In genomic region chr16:30378236-30379164, GRCh38 we compare ENCODE assay signal across 8 cellular contexts. TPM values are rescaled to one million over a fixed set of nuclear protein-coding genes. Genes with fewer than 3 reads are reported as not detected.
A peak's percentile ranks its signal among the peaks of the same experiment; 100 is the strongest.
DNase-seq lines count a peak whose midpoint lies in the region; ATAC-seq, FAIRE-seq and TF ChIP-seq lines count a peak whose summit lies in the region.

No MANE protein-coding gene starts in this region.

- no peaks in the 10 kb centered on the region for H3K79me2 ChIP-seq in H1 (ENCODE audit: control insufficient read depth in 1 of 2, insufficient read depth in 2 of 2, low read length in 2 of 2)

- peaks cover 10% of the 10 kb centered on the region for H3K23me2 ChIP-seq in H1 (ENCODE audit: low read depth, low read length)

- peak overlapping the region; percentile 99 for H3K18ac ChIP-seq in H1 (ENCODE audit: extremely low read depth, low read length)

- no peaks in the 10 kb centered on the region for H3K27me3 Mint-ChIP-seq in Caco-2 (ENCODE audit: insufficient read depth, unreplicated experiment)
- H3K27me3 Mint-ChIP-seq in activated CD8-positive, alpha-beta memory T cell treated with anti-CD3 and anti-CD28 coated beads, Interleukin-2, amount 10 ng/mL, durations not matched to agents 7 days and 5 days: no peaks in the 10 kb centered on the region

- no peak for TF ChIP-seq RAD21 in H1 (IDR thresholded peaks at IDR 0.05 in 1 of 2, conservative IDR thresholded peaks at IDR 0.05 in 1 of 2; ENCODE audit: low read depth in 2 of 2, low read length in 2 of 2)

- POLR2A ChIA-PET in Caco-2 (lab: Charles Lee): interaction anchor here (0.6 kb wide), 2 partner anchors 23 to 39 kb away, joined by 3 to 4 read pairs; no protein-coding TSS in a partner anchor
- POLR2A ChIA-PET in H1 (lab: Charles Lee; ENCODE audit: partially characterized antibody): interaction anchor here (0.6 to 13.6 kb wide), 6 partner anchors 9 to 279 kb away, joined by 3 to 151 read pairs (median 4); partner anchors contain the start of genes CD2BP2, ZNF48 and ZNF771

- no peaks in the 10 kb centered on the region for H3K9me3 Mint-ChIP-seq in Caco-2 (ENCODE audit: unreplicated experiment)
- H3K9me3 Mint-ChIP-seq in activated CD8-positive, alpha-beta memory T cell treated with anti-CD3 and anti-CD28 coated beads, Interleukin-2, amount 10 ng/mL, durations not matched to agents 7 days and 5 days (ENCODE audit: low read depth): no peaks in the 10 kb centered on the region

- H3K4me3 ChIP-seq in Caco-2 (ENCODE audit: low read depth, low read length): peak overlapping the region; percentile 79
- H3K4me3 ChIP-seq in H1 (ENCODE audit: extremely low read depth in 1 of 4, insufficient read depth in 2 of 4, low read depth in 3 of 4, low read length in 4 of 4): peak overlapping the region; percentile 70 to 88 (median 82)
- H3K4me3 ChIP-seq in mesodermal cell (ENCODE audit: extremely low read depth, insufficient read depth, low read length, poor library complexity, severe bottlenecking): peak overlapping the region; percentile 72

- H4K91ac ChIP-seq in H1 (replicated peaks; ENCODE audit: insufficient read length, low read length): peak overlapping the region; percentile 79

- H3K27me3 ChIP-seq in Caco-2 (replicated peaks; ENCODE audit: control insufficient read depth, insufficient read depth, low read length): no peaks in the 10 kb centered on the region
- no peaks in the 10 kb centered on the region for H3K27me3 ChIP-seq in H1 (replicated peaks in 1 of 4; ENCODE audit: control insufficient read depth in 3 of 4, extremely low read depth in 1 of 4, insufficient read depth in 3 of 4, low read length in 3 of 4)

- peak overlapping the region; percentile 98 for H3K27ac Mint-ChIP-seq in Caco-2 (ENCODE audit: unreplicated experiment)
- peak overlapping the region; percentile 100 for H3K27ac Mint-ChIP-seq in activated CD8-positive, alpha-beta memory T cell treated with anti-CD3 and anti-CD28 coated beads, Interleukin-2, amount 10 ng/mL, durations not matched to agents 7 days and 5 days

- H3K79me1 ChIP-seq in H1 (ENCODE audit: low read depth, low read length): no peaks in the 10 kb centered on the region

- H3K23ac ChIP-seq in H1 (ENCODE audit: insufficient read length): no peak overlapping the region

- peak overlapping the region; percentile 89 for H3K56ac ChIP-seq in H1 (replicated peaks; ENCODE audit: insufficient read length, low read depth, low read length)

- H4K8ac ChIP-seq in H1 (ENCODE audit: extremely low read depth, insufficient read depth, low read length): peak overlapping the region; percentile 94

- intact Hi-C loops in Caco-2 (cut with micrococcal nuclease; ENCODE audit: unreplicated experiment): loop anchor here (1.0 to 2.0 kb wide), 3 partner anchors 16 to 314 kb away; partner anchors contain the start of genes ALDOA and ZNF48

- BruUV-seq in Caco-2 (replicated peaks; lab: Mats Ljungman, UMichigan): no TSS peak

- WGBS in H1 (ENCODE audit: extremely low coverage in 1 of 2, insufficient coverage in 1 of 2, insufficient read length in 1 of 2, insufficient replicate concordance in 2 of 2, low coverage in 1 of 2, low lambda C conversion rate in 2 of 2, missing lambda C conversion rate in 1 of 2), 2 experiments: 2% methylated on average over 44 of the region's 68 CpGs; no CpG with 5 or more reads in 1 of the 2 experiments
- WGBS in mesodermal cell (ENCODE audit: insufficient coverage in 2 of 2), 2 experiments: 0% methylated on average over 55 to 62 of the region's 68 CpGs

- H2AFZ ChIP-seq in H1 (ENCODE audit: low read length): peak overlapping the region; percentile 48; the same call in 1 of the 2 replicates

- H2BK120ac ChIP-seq in H1 (replicated peaks; ENCODE audit: low read depth, low read length): peak overlapping the region; percentile 24

- peak overlapping the region; percentile 80 to 98 for H3K4me2 ChIP-seq in H1 (ENCODE audit: insufficient read depth in 1 of 2, low read depth in 2 of 2, low read length in 2 of 2)

- peak; percentile 29 to 64; a peak in 2 of 3 replicates for TF ChIP-seq POLR2A in H1 (IDR thresholded peaks at IDR 0.05; ENCODE audit: control extremely low read depth in 1 of 2, low read depth in 2 of 2, low read length in 2 of 2)

- DNase-seq in Caco-2: peak; percentile 97 to 98
- peak; percentile 95 for DNase-seq in HT1080 (ENCODE audit: low read depth)
- DNase-seq in NOMO-1 (lab: John Stamatoyannopoulos, UW; ENCODE audit: unreplicated experiment in 2 of 2): peak; percentile 94 to 95
- DNase-seq in activated CD8-positive, alpha-beta memory T cell treated with anti-CD3 and anti-CD28 coated beads, Interleukin-2, amount 10 ng/mL, durations not matched to agents 7 days and 5 days: peak; percentile 99
- peak; percentile 92 to 99 for DNase-seq in H1 (ENCODE audit: low read depth in 1 of 2, low spot score in 2 of 2)
- DNase-seq in stimulated activated CD8-positive, alpha-beta memory T cell treated with anti-CD3 and anti-CD28 coated beads, Interleukin-15, amount 100 ng/mL, for 24 hours (ENCODE audit: low read depth): peak; percentile 99

- H4K5ac ChIP-seq in H1 (ENCODE audit: insufficient read length, low read depth, low read length): peak overlapping the region; percentile 97

- no peak overlapping the region for H2AK5ac ChIP-seq in H1 (ENCODE audit: low read depth, low read length)

- peak overlapping the region; percentile 85 for H3K4ac ChIP-seq in H1 (replicated peaks; ENCODE audit: insufficient read length, low read depth, low read length)

- H3K4me3 Mint-ChIP-seq in Caco-2 (ENCODE audit: unreplicated experiment): peak overlapping the region; percentile 87
- H3K4me3 Mint-ChIP-seq in activated CD8-positive, alpha-beta memory T cell treated with anti-CD3 and anti-CD28 coated beads, Interleukin-2, amount 10 ng/mL, durations not matched to agents 7 days and 5 days: peak overlapping the region; percentile 88

- H2BK12ac ChIP-seq in H1 (ENCODE audit: low read depth, low read length): no peak overlapping the region

- H3K27ac ChIP-seq in H1 (ENCODE audit: low read depth, low read length) (peak overlapping the region; percentile 92), mesodermal cell (ENCODE audit: low read depth, low read length, severe bottlenecking) (peak overlapping the region; percentile 100)

- no peak overlapping the region for H2BK15ac ChIP-seq in H1 (ENCODE audit: low read length)

- H2BK20ac ChIP-seq in H1 (ENCODE audit: low read length): no peak overlapping the region

- H3K36me3 ChIP-seq in Caco-2 (ENCODE audit: control insufficient read depth, insufficient read depth, low read length) (no peaks in the 10 kb centered on the region), H1 (ENCODE audit: control insufficient read depth in 2 of 4, insufficient read depth in 4 of 4, low read length in 3 of 4) (no peaks in the 10 kb centered on the region), mesodermal cell (ENCODE audit: control insufficient read depth, insufficient read depth, low read length) (peaks cover 8% of the 10 kb centered on the region)

- peak overlapping the region; percentile 58 for H3K14ac ChIP-seq in H1 (ENCODE audit: insufficient read length)

- FAIRE-seq in H1 (lab: Jason Lieb, UNC): no peak

- H3K9ac ChIP-seq in H1 (replicated peaks in 1 of 4; ENCODE audit: extremely low read depth in 1 of 4, low read depth in 3 of 4, low read length in 3 of 4): peak overlapping the region in 3 of 4 experiments; percentile 77 to 84 (median 81); a peak in 6 of 7 replicates

- peaks cover 26% of the 10 kb centered on the region for H3K36me3 Mint-ChIP-seq in Caco-2 (ENCODE audit: insufficient read depth, unreplicated experiment)
- H3K36me3 Mint-ChIP-seq in activated CD8-positive, alpha-beta memory T cell treated with anti-CD3 and anti-CD28 coated beads, Interleukin-2, amount 10 ng/mL, durations not matched to agents 7 days and 5 days: peaks cover 19% of the 10 kb centered on the region

- ATAC-seq in GM21367 (IDR thresholded peaks at IDR 0.05; ENCODE audit: unreplicated experiment): peak; percentile 72
- ATAC-seq in activated CD8-positive, alpha-beta memory T cell treated with anti-CD3 and anti-CD28 coated beads, Interleukin-2, amount 10 ng/mL, durations not matched to agents 7 days and 5 days: peak; percentile 87

- TF ChIP-seq CTCF in Caco-2 (IDR thresholded peaks at IDR 0.05; ENCODE audit: insufficient read depth in 1 of 2, low read depth in 1 of 2, low read length in 1 of 2, severe bottlenecking in 1 of 2, unreplicated experiment in 1 of 2): no peak
- no peak for TF ChIP-seq CTCF in H1 (IDR thresholded peaks at IDR 0.05; ENCODE audit: control extremely low read depth in 1 of 3, insufficient read depth in 1 of 3, low read depth in 1 of 3, low read length in 3 of 3)

- peaks cover 13% of the 10 kb centered on the region for H3K4me1 Mint-ChIP-seq in Caco-2 (ENCODE audit: low read depth, unreplicated experiment)
- H3K4me1 Mint-ChIP-seq in activated CD8-positive, alpha-beta memory T cell treated with anti-CD3 and anti-CD28 coated beads, Interleukin-2, amount 10 ng/mL, durations not matched to agents 7 days and 5 days: peaks cover 45% of the 10 kb centered on the region

- H3K4me1 ChIP-seq in Caco-2: peaks cover 18% of the 10 kb centered on the region
- peaks cover 0 to 9% (median 5%) of the 10 kb centered on the region in 4 experiments; a peak in 5 of 7 replicates for H3K4me1 ChIP-seq in H1 (replicated peaks in 1 of 4; ENCODE audit: control insufficient read depth in 3 of 4, insufficient read depth in 4 of 4, low read length in 3 of 4)
- peaks cover 22% of the 10 kb centered on the region for H3K4me1 ChIP-seq in mesodermal cell (ENCODE audit: control insufficient read depth, insufficient read depth, low read length, poor library complexity, severe bottlenecking)

- H2BK5ac ChIP-seq in H1 (ENCODE audit: low read depth, low read length): peak overlapping the region; percentile 66

- no peaks in the 10 kb centered on the region for H4K20me1 ChIP-seq in H1 (replicated peaks in 1 of 2; ENCODE audit: control insufficient read depth in 1 of 2, insufficient read depth in 2 of 2, low read length in 2 of 2)

- no peak for TF ChIP-seq EP300 in H1 (IDR thresholded peaks at IDR 0.05; ENCODE audit: borderline replicate concordance in 1 of 2, low read depth in 2 of 2, low read length in 2 of 2)

- H3K9me3 ChIP-seq in Caco-2 (no peaks in the 10 kb centered on the region), H1 (ENCODE audit: insufficient read depth in 2 of 2, low read depth in 1 of 2, low read length in 1 of 2) (no peaks in the 10 kb centered on the region), mesodermal cell (ENCODE audit: control insufficient read depth, low read length) (no peaks in the 10 kb centered on the region)

- CTCF ChIA-PET in Caco-2 (lab: Charles Lee): interaction anchor here (0.6 to 1.4 kb wide), 2 partner anchors 16 to 266 kb away, joined by 3 to 7 read pairs; partner anchors contain the start of gene ZNF48
- CTCF ChIA-PET in activated CD8-positive, alpha-beta memory T cell treated with anti-CD3 and anti-CD28 coated beads, Interleukin-2, amount 10 ng/mL, durations not matched to agents 7 days and 5 days (lab: Charles Lee): interaction anchor here (0.6 to 1.3 kb wide), 6 partner anchors 21 to 247 kb away, joined by 3 to 9 read pairs (median 4); partner anchors contain the start of gene ZNF771
- CTCF ChIA-PET in H1 (lab: Charles Lee; ENCODE audit: partially characterized antibody): interaction anchor here (0.6 to 2.3 kb wide), 3 partner anchors 16 to 29 kb away, joined by 3 to 4 read pairs (median 3); partner anchors contain the start of genes ZNF48 and ZNF771

RNA-seq across cellular contexts. Expression of gene SEPTIN1, which starts 3.9 kb away (rescaled TPM):
- 0.21 and 0.34 TPM in 2 replicates for total RNA-seq in Caco-2 (2022)
- total RNA-seq in HT1080 (2014; rRNA removed; shearing (Covaris generic)): 0.26 and 0.43 TPM in 2 replicates
- 0.44 and 0.70 TPM in 2 replicates for polyA plus RNA-seq in HT1080 (2015; cell fraction: cytosol; rRNA removed)
- polyA plus RNA-seq in HT1080 (2015; cell fraction: nucleus; rRNA removed): 0.10 and 0.18 TPM in 2 replicates
- 100 to 1,000 TPM; 259 to 278 TPM for total RNA-seq in activated CD8-positive, alpha-beta memory T cell treated with anti-CD3 and anti-CD28 coated beads, Interleukin-2, amount 10 ng/mL, durations not matched to agents 7 days and 5 days
- 0.84 and 1.4 TPM in 2 replicates for total RNA-seq in H1 (2021; fragmentation: NEBNext Ultra II Directional; extraction: Animal tissue kit (Norgen Biotek cat#: 25700))
- polyA plus RNA-seq in H1 (2011; rRNA removed): 0.24 and 0.57 TPM in 2 replicates
- 0.70 TPM for polyA plus RNA-seq in H1 (2011; cell fraction: cytosol; rRNA removed)
- polyA plus RNA-seq in H1 (2011; cell fraction: nucleus; rRNA removed): 0.83 TPM
- polyA plus RNA-seq in H1 (2012, experiment 1 of 2): 1.1 to 2.7 TPM (median 1.3 TPM) in 4 replicates
- 0.73 TPM for polyA plus RNA-seq in H1 (2012, experiment 2 of 2)
- polyA plus RNA-seq in H1 (2013, experiment 1 of 2): 1.5 TPM
- polyA plus RNA-seq in H1 (2013, experiment 2 of 2): 1.5 TPM
- not detected in 2 replicates for polyA minus RNA-seq in H1 (2011; rRNA and poly(A)+ RNA removed)
- polyA minus RNA-seq in H1 (2011; cell fraction: cytosol; rRNA and poly(A)+ RNA removed): not detected
- polyA minus RNA-seq in H1 (2011; cell fraction: nucleus; rRNA and poly(A)+ RNA removed): not detected
- polyA plus RNA-seq in mesodermal cell (2013, experiment 1 of 2): 1.6 TPM
- 2.2 TPM for polyA plus RNA-seq in mesodermal cell (2013, experiment 2 of 2)

RNA-seq across cellular contexts. Expression of gene MYL11, which starts 3.9 kb away (rescaled TPM):
- total RNA-seq in Caco-2 (2022): 2.7 and 2.9 TPM in 2 replicates
- not detected in 2 replicates for total RNA-seq in HT1080 (2014; rRNA removed; shearing (Covaris generic))
- polyA plus RNA-seq in HT1080 (2015; cell fraction: cytosol; rRNA removed): not detected in 2 replicates
- polyA plus RNA-seq in HT1080 (2015; cell fraction: nucleus; rRNA removed): not detected in 2 replicates
- total RNA-seq in activated CD8-positive, alpha-beta memory T cell treated with anti-CD3 and anti-CD28 coated beads, Interleukin-2, amount 10 ng/mL, durations not matched to agents 7 days and 5 days: 1 to 10 TPM in 1 of 2 experiments, not detected in 1; 1.0 TPM
- 1.2 TPM in 1 of 2 replicates, not detected in the other for total RNA-seq in H1 (2021; fragmentation: NEBNext Ultra II Directional; extraction: Animal tissue kit (Norgen Biotek cat#: 25700))
- 1.4 and 1.5 TPM in 2 replicates for polyA plus RNA-seq in H1 (2011; rRNA removed)
- polyA plus RNA-seq in H1 (2011; cell fraction: cytosol; rRNA removed): 0.98 TPM
- 0.33 TPM for polyA plus RNA-seq in H1 (2011; cell fraction: nucleus; rRNA removed)
- 0.59 to 4.0 TPM (median 2.1 TPM) in 4 replicates for polyA plus RNA-seq in H1 (2012, experiment 1 of 2)
- polyA plus RNA-seq in H1 (2012, experiment 2 of 2): 4.7 TPM
- polyA plus RNA-seq in H1 (2013, experiment 1 of 2): 2.7 TPM
- polyA plus RNA-seq in H1 (2013, experiment 2 of 2): 4.0 TPM
- polyA minus RNA-seq in H1 (2011; rRNA and poly(A)+ RNA removed): 0.44 and 0.73 TPM in 2 replicates
- not detected for polyA minus RNA-seq in H1 (2011; cell fraction: cytosol; rRNA and poly(A)+ RNA removed)
- polyA minus RNA-seq in H1 (2011; cell fraction: nucleus; rRNA and poly(A)+ RNA removed): not detected
- polyA plus RNA-seq in mesodermal cell (2013, experiment 1 of 2): 0.92 TPM
- polyA plus RNA-seq in mesodermal cell (2013, experiment 2 of 2): 1.0 TPM

RNA-seq across cellular contexts. Expression of gene TBC1D10B, which starts 8.2 kb away (rescaled TPM):
- total RNA-seq in Caco-2 (2022): 36.9 and 40.5 TPM in 2 replicates
- 33.4 and 37.2 TPM in 2 replicates for total RNA-seq in HT1080 (2014; rRNA removed; shearing (Covaris generic))
- 23.5 and 26.7 TPM in 2 replicates for polyA plus RNA-seq in HT1080 (2015; cell fraction: cytosol; rRNA removed)
- polyA plus RNA-seq in HT1080 (2015; cell fraction: nucleus; rRNA removed): 28.4 and 32.3 TPM in 2 replicates
- 10 to 100 TPM; 84.1 to 87.3 TPM for total RNA-seq in activated CD8-positive, alpha-beta memory T cell treated with anti-CD3 and anti-CD28 coated beads, Interleukin-2, amount 10 ng/mL, durations not matched to agents 7 days and 5 days
- total RNA-seq in H1 (2021; fragmentation: NEBNext Ultra II Directional; extraction: Animal tissue kit (Norgen Biotek cat#: 25700)): 28.6 and 29.4 TPM in 2 replicates
- 15.4 and 22.1 TPM in 2 replicates for polyA plus RNA-seq in H1 (2011; rRNA removed)
- 14.2 TPM for polyA plus RNA-seq in H1 (2011; cell fraction: cytosol; rRNA removed)
- 23.6 TPM for polyA plus RNA-seq in H1 (2011; cell fraction: nucleus; rRNA removed)
- 23.8 to 27.5 TPM (median 24.9 TPM) in 4 replicates for polyA plus RNA-seq in H1 (2012, experiment 1 of 2)
- 24.2 TPM for polyA plus RNA-seq in H1 (2012, experiment 2 of 2)
- 15.4 TPM for polyA plus RNA-seq in H1 (2013, experiment 1 of 2)
- 14.1 TPM for polyA plus RNA-seq in H1 (2013, experiment 2 of 2)
- 10.9 and 17.3 TPM in 2 replicates for polyA minus RNA-seq in H1 (2011; rRNA and poly(A)+ RNA removed)
- polyA minus RNA-seq in H1 (2011; cell fraction: cytosol; rRNA and poly(A)+ RNA removed): 14.0 TPM
- 11.5 TPM for polyA minus RNA-seq in H1 (2011; cell fraction: nucleus; rRNA and poly(A)+ RNA removed)
- polyA plus RNA-seq in mesodermal cell (2013, experiment 1 of 2): 29.0 TPM
- 24.5 TPM for polyA plus RNA-seq in mesodermal cell (2013, experiment 2 of 2)

RNA-seq across cellular contexts. Expression of gene ZNF48, which starts 16.7 kb away (rescaled TPM):
- 12.8 and 13.4 TPM in 2 replicates for total RNA-seq in Caco-2 (2022)
- total RNA-seq in HT1080 (2014; rRNA removed; shearing (Covaris generic)): 12.2 and 13.6 TPM in 2 replicates
- 6.2 and 7.2 TPM in 2 replicates for polyA plus RNA-seq in HT1080 (2015; cell fraction: cytosol; rRNA removed)
- 5.6 and 8.1 TPM in 2 replicates for polyA plus RNA-seq in HT1080 (2015; cell fraction: nucleus; rRNA removed)
- total RNA-seq in activated CD8-positive, alpha-beta memory T cell treated with anti-CD3 and anti-CD28 coated beads, Interleukin-2, amount 10 ng/mL, durations not matched to agents 7 days and 5 days: 10 to 100 TPM; 13.7 to 15.6 TPM
- total RNA-seq in H1 (2021; fragmentation: NEBNext Ultra II Directional; extraction: Animal tissue kit (Norgen Biotek cat#: 25700)): 40.6 and 41.2 TPM in 2 replicates
- 30.4 and 39.6 TPM in 2 replicates for polyA plus RNA-seq in H1 (2011; rRNA removed)
- polyA plus RNA-seq in H1 (2011; cell fraction: cytosol; rRNA removed): 27.3 TPM
- 30.8 TPM for polyA plus RNA-seq in H1 (2011; cell fraction: nucleus; rRNA removed)
- 30.8 to 36.4 TPM (median 33.0 TPM) in 4 replicates for polyA plus RNA-seq in H1 (2012, experiment 1 of 2)
- polyA plus RNA-seq in H1 (2012, experiment 2 of 2): 36.2 TPM
- polyA plus RNA-seq in H1 (2013, experiment 1 of 2): 19.0 TPM
- 18.2 TPM for polyA plus RNA-seq in H1 (2013, experiment 2 of 2)
- 23.0 and 24.8 TPM in 2 replicates for polyA minus RNA-seq in H1 (2011; rRNA and poly(A)+ RNA removed)
- 20.8 TPM for polyA minus RNA-seq in H1 (2011; cell fraction: cytosol; rRNA and poly(A)+ RNA removed)
- 25.9 TPM for polyA minus RNA-seq in H1 (2011; cell fraction: nucleus; rRNA and poly(A)+ RNA removed)
- 18.9 TPM for polyA plus RNA-seq in mesodermal cell (2013, experiment 1 of 2)
- polyA plus RNA-seq in mesodermal cell (2013, experiment 2 of 2): 14.7 TPM

RNA-seq across cellular contexts. Expression of gene CD2BP2, which starts 23.4 kb away (rescaled TPM):
- 50.1 and 51.8 TPM in 2 replicates for total RNA-seq in Caco-2 (2022)
- total RNA-seq in HT1080 (2014; rRNA removed; shearing (Covaris generic)): 70.0 and 77.7 TPM in 2 replicates
- 49.8 and 54.3 TPM in 2 replicates for polyA plus RNA-seq in HT1080 (2015; cell fraction: cytosol; rRNA removed)
- polyA plus RNA-seq in HT1080 (2015; cell fraction: nucleus; rRNA removed): 107 and 109 TPM in 2 replicates
- 10 to 100 TPM; 70.0 to 94.9 TPM for total RNA-seq in activated CD8-positive, alpha-beta memory T cell treated with anti-CD3 and anti-CD28 coated beads, Interleukin-2, amount 10 ng/mL, durations not matched to agents 7 days and 5 days
- total RNA-seq in H1 (2021; fragmentation: NEBNext Ultra II Directional; extraction: Animal tissue kit (Norgen Biotek cat#: 25700)): 55.3 and 55.4 TPM in 2 replicates
- polyA plus RNA-seq in H1 (2011; rRNA removed): 22.4 and 30.4 TPM in 2 replicates
- polyA plus RNA-seq in H1 (2011; cell fraction: cytosol; rRNA removed): 41.3 TPM
- 88.6 TPM for polyA plus RNA-seq in H1 (2011; cell fraction: nucleus; rRNA removed)
- polyA plus RNA-seq in H1 (2012, experiment 1 of 2): 44.2 to 48.1 TPM (median 46.0 TPM) in 4 replicates
- 36.3 TPM for polyA plus RNA-seq in H1 (2012, experiment 2 of 2)
- 22.9 TPM for polyA plus RNA-seq in H1 (2013, experiment 1 of 2)
- 22.8 TPM for polyA plus RNA-seq in H1 (2013, experiment 2 of 2)
- 31.4 and 35.3 TPM in 2 replicates for polyA minus RNA-seq in H1 (2011; rRNA and poly(A)+ RNA removed)
- polyA minus RNA-seq in H1 (2011; cell fraction: cytosol; rRNA and poly(A)+ RNA removed): 19.1 TPM
- 24.0 TPM for polyA minus RNA-seq in H1 (2011; cell fraction: nucleus; rRNA and poly(A)+ RNA removed)
- 30.5 TPM for polyA plus RNA-seq in mesodermal cell (2013, experiment 1 of 2)
- 32.0 TPM for polyA plus RNA-seq in mesodermal cell (2013, experiment 2 of 2)

Comparison
In these comparisons a context has a peak if more than half of its experiments do, and no peak if none do; other contexts are left out.
1. Peak in every context shown above with its lines: DNase-seq, ATAC-seq, H3K4me3 ChIP-seq and H3K27ac ChIP-seq.
2. RNA of gene SEPTIN1, which starts 3.9 kb away (total RNA-seq): 259 to 278 TPM in activated CD8-positive, alpha-beta memory T cell treated with anti-CD3 and anti-CD28 coated beads, Interleukin-2, amount 10 ng/mL, durations not matched to agents 7 days and 5 days; 0.84 to 1.4 TPM in H1, 0.21 to 0.34 TPM in Caco-2 and 0.26 to 0.43 TPM in HT1080; every median in the first group is over 100 times any median in the second.